Comparison of ENCODE assay signal across 10 cellular contexts in genomic region chr11:61769169-61769920, GRCh38. TPM values are rescaled to one million over a fixed set of nuclear protein-coding genes. Genes with fewer than 3 reads are reported as not detected.
DNase-seq lines count a peak whose midpoint lies in the region; TF ChIP-seq lines count a peak whose summit lies in the region.
"Had no signal": no experiment of that assay in that cellular context is flagged by ENCODE, and none has a peak within 500 bp of the region (broad histone marks: within the 10 kb centered on the region; RNA-seq: fewer than 3 reads in every experiment).

No MANE protein-coding gene starts in this region.

- peaks cover 65% of the 10 kb centered on the region for H3K4me1 ChIP-seq in NT2/D1 (ENCODE audit: insufficient read depth, insufficient read length)

- no peaks in the 10 kb centered on the region for H3K27me3 ChIP-seq in NT2/D1 (ENCODE audit: insufficient read depth, insufficient read length)
- no peaks in the 10 kb centered on the region for H3K27me3 ChIP-seq in layer of hippocampus (ENCODE audit: control insufficient read depth, insufficient read depth, low read length)

- H3K9me3 ChIP-seq in NT2/D1 (ENCODE audit: insufficient read depth, low read length) = no peaks in the 10 kb centered on the region

- peak overlapping the region; percentile 42 for H3K9ac ChIP-seq in NT2/D1 (ENCODE audit: insufficient read length, low read depth)

- no peak for TF ChIP-seq CTCF in lower leg skin (IDR thresholded peaks at IDR 0.05)

- no peak overlapping the region for H3K4me3 ChIP-seq in NT2/D1 (ENCODE audit: insufficient read length, low read depth)
- no peak overlapping the region for H3K4me3 ChIP-seq in lower leg skin (ENCODE audit: low read depth, poor library complexity, severe bottlenecking)

- peak; percentile 51 for DNase-seq in AG20443 (ENCODE audit: low spot score)
- no peak for DNase-seq in NT2/D1 (ENCODE audit: low read depth, low spot score)
- DNase-seq in glomerular visceral epithelial cell (ENCODE audit: extremely low spot score) = no peak
- no peak for DNase-seq in activated naive CD4-positive, alpha-beta T cell (lab: John Stamatoyannopoulos, UW)
- no peak for DNase-seq in lower leg skin (ENCODE audit: low spot score in 2 of 2)
- DNase-seq: activated T-cell treated with anti-CD3 and anti-CD28 coated beads, Interleukin-2, amount 50 U/mL, for 48 hours; hypothalamus; NCI-H1092; occipital lobe had no signal

- no peak for TF ChIP-seq POLR2A in lower leg skin (IDR thresholded peaks at IDR 0.05)

- 79 to 89% methylated on average over 23 to 30 of the region's 33 CpGs for WGBS in lower leg skin, 2 donors

- peaks cover 44% of the 10 kb centered on the region for H3K36me3 ChIP-seq in NT2/D1 (ENCODE audit: insufficient read depth, insufficient read length, low read length)

- peak overlapping the region; percentile 19 for H3K27ac ChIP-seq in layer of hippocampus (ENCODE audit: low read depth, low read length)

- intact Hi-C loops in lower leg skin (cut with DNase I; ENCODE audit: low total_unique reads) = no loop called here

RNA-seq across cellular contexts. Expression of gene MYRF, which starts 16.9 kb away (rescaled TPM):
- total RNA-seq in lower leg skin = 1 to 10 TPM in 2 of 4 donors, under 1 TPM in 1, not detected in 1; 0.23 to 2.6 (median 1.4) TPM

RNA-seq across cellular contexts. Expression of gene TMEM258, which starts 23.1 kb away (rescaled TPM):
- total RNA-seq in lower leg skin = 10 to 100 TPM; 33.6 to 42.8 (median 36.6) TPM

RNA-seq across cellular contexts. Expression of gene FEN1, which starts 23.4 kb away (rescaled TPM):
- 1 to 10 TPM; 7.9 to 9.1 (median 8.8) TPM for total RNA-seq in lower leg skin

RNA-seq across cellular contexts. Expression of gene FADS1, which starts 47.5 kb away (rescaled TPM):
- total RNA-seq in lower leg skin = 10 to 100 TPM in 2 of 4 donors, 1 to 10 TPM in 2; 7.3 to 58.6 (median 21.8) TPM

RNA-seq across cellular contexts. Expression of gene FADS2, which starts 58.8 kb away (rescaled TPM):
- 100 to 1,000 TPM in 2 of 4 donors, 10 to 100 TPM in 2; 15.4 to 540 (median 173) TPM for total RNA-seq in lower leg skin
